25 cellular contexts compared by ENCODE assay signal in genomic region chr10:60224129-60224705, GRCh38.
"Had no signal": no experiment of that assay in that cellular context is flagged by ENCODE, and none has a peak within 500 bp of the region (broad histone marks: within the 10 kb centered on the region; RNA-seq: fewer than 3 reads in every experiment).

No MANE protein-coding gene starts in this region.

- H3K27ac Mint-ChIP-seq: activated B cell treated with CpG ODN at 0.5 μM for 24 hours; activated CD4-positive, alpha-beta T cell treated with anti-CD3 and anti-CD28 coated beads for 36 hours; activated naive CD4-positive, alpha-beta T cell treated with anti-CD3 and anti-CD28 coated beads for 36 hours; activated naive CD8-positive, alpha-beta T cell treated with anti-CD3 and anti-CD28 coated beads, Interleukin-2, amount 10 ng/mL, durations not matched to agents 7 days and 5 days; naive thymus-derived CD4-positive, alpha-beta T cell; neural progenitor cell; stimulated activated naive B cell treated with anti-CD40 and anti-IgM and Interleukin-4, amounts not matched to agents 10 μg/mL and 1 μg/mL and 100 μg/mL, for 72 hours had no signal

- H3K27me3 Mint-ChIP-seq: activated B cell treated with CpG ODN at 0.5 μM for 24 hours; activated CD4-positive, alpha-beta T cell treated with anti-CD3 and anti-CD28 coated beads for 36 hours; naive thymus-derived CD4-positive, alpha-beta T cell; stimulated activated naive B cell treated with anti-CD40 and anti-IgM and Interleukin-4, amounts not matched to agents 10 μg/mL and 1 μg/mL and 100 μg/mL, for 72 hours had no signal

- H3K9ac ChIP-seq: neural progenitor cell had no signal

- H3K4me3 Mint-ChIP-seq: activated B cell treated with CpG ODN at 0.5 μM for 24 hours; activated CD4-positive, alpha-beta T cell treated with anti-CD3 and anti-CD28 coated beads for 36 hours; activated naive CD4-positive, alpha-beta T cell treated with anti-CD3 and anti-CD28 coated beads for 36 hours; activated naive CD8-positive, alpha-beta T cell treated with anti-CD3 and anti-CD28 coated beads, Interleukin-2, amount 10 ng/mL, durations not matched to agents 7 days and 5 days; naive thymus-derived CD4-positive, alpha-beta T cell; neural progenitor cell; stimulated activated naive B cell treated with anti-CD40 and anti-IgM and Interleukin-4, amounts not matched to agents 10 μg/mL and 1 μg/mL and 100 μg/mL, for 72 hours had no signal

- H3K4me3 ChIP-seq: body of pancreas, cardiac muscle cell, heart right ventricle, left lung, lung, neural progenitor cell, sigmoid colon, smooth muscle cell, transverse colon, uterus had no signal

- H3K4me1 ChIP-seq: body of pancreas, left lung, neural progenitor cell, sigmoid colon, transverse colon, uterus had no signal

- DNase-seq: activated B cell treated with CpG ODN at 0.5 μM for 24 hours; activated CD4-positive, alpha-beta T cell treated with anti-CD3 and anti-CD28 coated beads for 36 hours; activated CD4-positive, alpha-beta T cell treated with anti-CD3 and anti-CD28 coated beads, Interleukin-2, amount 50 U/mL, for 4 hours; activated CD8-positive, alpha-beta memory T cell treated with anti-CD3 and anti-CD28 coated beads for 24 hours; activated CD8-positive, alpha-beta memory T cell treated with anti-CD3 and anti-CD28 coated beads, Interleukin-2, amount 50 U/mL, for 48 hours; activated effector memory CD4-positive, alpha-beta T cell treated with Interleukin-2 at 50 U/mL for 16 hours; activated naive CD4-positive, alpha-beta T cell treated with anti-CD3 and anti-CD28 coated beads for 36 hours; activated naive CD8-positive, alpha-beta T cell treated with anti-CD3 and anti-CD28 coated beads, Interleukin-2, amount 10 ng/mL, durations not matched to agents 7 days and 5 days; activated T-cell treated with anti-CD3 and anti-CD28 coated beads, Interleukin-2, amount 50 U/mL, for 48 hours; amygdala; body of pancreas; heart right ventricle; left lung; naive thymus-derived CD4-positive, alpha-beta T cell; sigmoid colon; stimulated activated CD4-positive, alpha-beta T cell treated with anti-CD3 and anti-CD28 coated beads, Interleukin-15, amount 100 ng/mL, for 24 hours; stimulated activated CD8-positive, alpha-beta memory T cell treated with anti-CD3 and anti-CD28 coated beads, Interleukin-4, amount 100 ng/mL, for 48 hours; stimulated activated naive B cell treated with anti-CD40 and anti-IgM and Interleukin-4, amounts not matched to agents 10 μg/mL and 1 μg/mL and 100 μg/mL, for 72 hours; T-helper 9 cell; transverse colon; uterus had no signal

- ATAC-seq: activated CD4-positive, alpha-beta T cell treated with anti-CD3 and anti-CD28 coated beads for 36 hours; body of pancreas; heart right ventricle; left lung; naive thymus-derived CD4-positive, alpha-beta T cell; stimulated activated naive B cell treated with anti-CD40 and anti-IgM and Interleukin-4, amounts not matched to agents 10 μg/mL and 1 μg/mL and 100 μg/mL, for 72 hours had no signal

- H3K4me1 Mint-ChIP-seq: activated naive CD8-positive, alpha-beta T cell treated with anti-CD3 and anti-CD28 coated beads, Interleukin-2, amount 10 ng/mL, durations not matched to agents 7 days and 5 days; neural progenitor cell had no signal

- H3K9me3 Mint-ChIP-seq: activated B cell treated with CpG ODN at 0.5 μM for 24 hours; activated naive CD4-positive, alpha-beta T cell treated with anti-CD3 and anti-CD28 coated beads for 36 hours; activated naive CD8-positive, alpha-beta T cell treated with anti-CD3 and anti-CD28 coated beads, Interleukin-2, amount 10 ng/mL, durations not matched to agents 7 days and 5 days; naive thymus-derived CD4-positive, alpha-beta T cell; neural progenitor cell; stimulated activated naive B cell treated with anti-CD40 and anti-IgM and Interleukin-4, amounts not matched to agents 10 μg/mL and 1 μg/mL and 100 μg/mL, for 72 hours had no signal

- H2AFZ ChIP-seq: neural progenitor cell had no signal

- H3K36me3 Mint-ChIP-seq: activated naive CD8-positive, alpha-beta T cell treated with anti-CD3 and anti-CD28 coated beads, Interleukin-2, amount 10 ng/mL, durations not matched to agents 7 days and 5 days; neural progenitor cell; stimulated activated naive B cell treated with anti-CD40 and anti-IgM and Interleukin-4, amounts not matched to agents 10 μg/mL and 1 μg/mL and 100 μg/mL, for 72 hours had no signal

- H3K27me3 ChIP-seq: body of pancreas, cardiac muscle cell, heart right ventricle, left lung, neural progenitor cell, sigmoid colon, transverse colon, uterus had no signal

- H3K4me2 ChIP-seq: neural progenitor cell, smooth muscle cell had no signal

- H3K27ac ChIP-seq: body of pancreas, cardiac muscle cell, heart right ventricle, left lung, neural progenitor cell, sigmoid colon, transverse colon, uterus had no signal

- H3K36me3 ChIP-seq: cardiac muscle cell, heart right ventricle, left lung, neural progenitor cell, sigmoid colon, transverse colon, uterus had no signal

- H3K9me3 ChIP-seq: body of pancreas, heart right ventricle, left lung, sigmoid colon, transverse colon, uterus had no signal
